12 cellular contexts compared by ENCODE assay signal in the genomic region with DNA sequence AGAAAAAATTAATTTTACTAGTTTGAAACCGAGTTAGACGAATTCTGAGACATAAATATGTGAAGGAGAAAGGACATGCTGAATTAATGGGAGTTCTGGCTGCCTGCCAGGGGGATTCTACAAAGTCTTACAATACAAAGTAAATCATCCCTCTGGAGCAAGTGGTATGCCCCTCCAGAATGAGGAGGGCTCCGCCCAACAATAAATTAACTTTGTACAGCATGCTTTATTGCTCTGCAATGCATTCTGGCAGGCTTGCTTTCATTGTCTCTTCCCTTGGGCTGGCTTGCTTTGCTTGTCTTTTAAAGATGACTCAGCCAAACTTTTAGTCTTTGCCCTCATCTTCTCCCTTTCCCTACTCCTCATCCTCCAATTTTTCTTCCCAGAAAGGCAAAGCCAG. TPM values are rescaled to one million over a fixed set of nuclear protein-coding genes. Genes with fewer than 3 reads are reported as not detected.
A peak's percentile ranks its signal among the peaks of the same experiment; 100 is the strongest.
DNase-seq lines count a peak whose midpoint lies in the region; ATAC-seq and TF ChIP-seq lines count a peak whose summit lies in the region.
"Had no signal": no experiment of that assay in that cellular context is flagged by ENCODE, and none has a peak within 500 bp of the region (broad histone marks: within the 10 kb centered on the region; RNA-seq: fewer than 3 reads in every experiment).

No MANE protein-coding gene starts in this region.

- 36 to 45% (median 43%) methylated on average over 3 of the region's 3 CpGs for WGBS in ovary, 3 donors

- no peak overlapping the region for H3K4me3 ChIP-seq in ovary

- no peak for TF ChIP-seq EP300 in ovary (IDR thresholded peaks at IDR 0.05)

- DNase-seq in DMS153 treated with DMSO at 0.1 percent for 48 hours (lab: John Stamatoyannopoulos, UW; ENCODE audit: unreplicated experiment): peak; percentile 22
- DNase-seq in NCI-H1436 treated with DMSO at 0.1 percent for 48 hours (lab: John Stamatoyannopoulos, UW): peak; percentile 52
- DNase-seq in SHP77 treated with DMSO at 0.1 percent for 48 hours (lab: John Stamatoyannopoulos, UW): peak; percentile 56
- peak; percentile 25 for DNase-seq in left kidney (ENCODE audit: low read depth, low spot score)
- DNase-seq in retina: no peak
- no peak for DNase-seq in ovary
- no peak for DNase-seq in activated naive CD4-positive, alpha-beta T cell (lab: John Stamatoyannopoulos, UW)
- DNase-seq: stimulated activated naive CD4-positive, alpha-beta T cell; T-helper 17 cell had no signal

- H3K27me3 ChIP-seq in ovary: no peaks in the 10 kb centered on the region
- H3K27me3 ChIP-seq: adrenal gland had no signal

- no peak for TF ChIP-seq CTCF in ovary (IDR thresholded peaks at IDR 0.05)

- H3K9me3 ChIP-seq in ovary: no peaks in the 10 kb centered on the region
- H3K9me3 ChIP-seq: adrenal gland had no signal

- H3K4me1 ChIP-seq in ovary (ENCODE audit: insufficient read depth): peaks cover 2% of the 10 kb centered on the region

- intact Hi-C loops in ovary (cut with DNase I): no loop called here

- no peaks in the 10 kb centered on the region for H3K36me3 ChIP-seq in ovary
- H3K36me3 ChIP-seq: adrenal gland had no signal

- H3K27ac ChIP-seq in ovary: no peak overlapping the region

- no peak for ATAC-seq in HG03432 (IDR thresholded peaks at IDR 0.05; ENCODE audit: unreplicated experiment)
- ATAC-seq: T-helper 17 cell had no signal

- TF ChIP-seq POLR2A in ovary (IDR thresholded peaks at IDR 0.05): no peak

RNA-seq across cellular contexts. Expression of a gene that starts 11.7 kb away (rescaled TPM):
- total RNA-seq in ovary: under 1 TPM in 2 of 7 donors, not detected in 5; 0.03 to 0.34 TPM
- not detected for polyA plus RNA-seq in ovary
- total RNA-seq: T-helper 17 cell had no signal
- polyA plus RNA-seq: CD14-positive monocyte had no signal

RNA-seq across cellular contexts. Expression of a gene that starts 54.9 kb away (rescaled TPM):
- 1 to 10 TPM; 1.9 to 4.0 (median 3.3) TPM for total RNA-seq in ovary
- 1 to 10 TPM; 1.7 to 2.5 TPM for polyA plus RNA-seq in ovary
- polyA plus RNA-seq: CD14-positive monocyte had no signal

Comparison
In these comparisons a context has a peak if more than half of its experiments do, and no peak if none do; other contexts are left out.
1. DNase-seq: peak in DMS153 treated with DMSO at 0.1 percent for 48 hours (single experiment), NCI-H1436 treated with DMSO at 0.1 percent for 48 hours (single experiment), SHP77 treated with DMSO at 0.1 percent for 48 hours (single experiment) and left kidney (single experiment); none in retina (single experiment), ovary (0 of 5) and activated naive CD4-positive, alpha-beta T cell (0 of 4).